43 cellular contexts compared by ENCODE assay signal in the genomic region with DNA sequence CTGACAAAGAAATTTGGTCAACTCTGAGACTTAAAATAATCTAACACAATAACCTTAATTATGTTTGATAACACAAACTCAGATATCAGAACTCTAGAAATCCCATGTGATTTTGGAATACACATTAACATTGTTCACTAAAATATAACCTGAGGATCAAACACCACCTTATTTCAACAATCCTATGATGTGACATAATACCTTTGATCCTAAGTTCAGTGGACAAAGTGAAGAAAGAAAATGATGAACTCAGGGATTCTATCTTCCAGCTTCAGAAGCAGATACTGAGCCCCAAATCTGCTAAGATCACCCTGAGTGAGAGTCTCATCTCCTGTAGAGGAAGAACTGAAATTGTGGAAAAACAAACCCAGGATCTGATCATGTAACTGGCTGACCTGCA. TPM values are rescaled to one million over a fixed set of nuclear protein-coding genes. Genes with fewer than 3 reads are reported as not detected.
"Had no signal": no experiment of that assay in that cellular context is flagged by ENCODE, and none has a peak within 500 bp of the region (broad histone marks: within the 10 kb centered on the region; RNA-seq: fewer than 3 reads in every experiment).

No MANE protein-coding gene starts in this region.

- DNase-seq: activated effector memory CD4-positive, alpha-beta T cell treated with anti-CD3 and anti-CD28 coated beads, Interleukin-2, amount 50 U/mL, for 16 hours; activated effector memory CD4-positive, alpha-beta T cell treated with Interleukin-2 at 50 U/mL for 16 hours; activated gamma-delta T cell; activated gamma-delta T cell treated with Interleukin-2 at 50 U/mL for 16 hours; activated naive CD4-positive, alpha-beta T cell; activated naive CD4-positive, alpha-beta T cell treated with anti-CD3 and anti-CD28 coated beads for 36 hours; activated naive CD4-positive, alpha-beta T cell treated with anti-CD3 and anti-CD28 coated beads, Interleukin-2, amount 10 ng/mL, durations not matched to agents 7 days and 5 days; activated naive CD4-positive, alpha-beta T cell treated with anti-CD3 and anti-CD28 coated beads, Interleukin-2, amount 50 U/mL, for 16 hours; activated naive CD4-positive, alpha-beta T cell treated with Interleukin-2 at 50 U/mL for 16 hours; activated naive CD8-positive, alpha-beta T cell treated with anti-CD3 and anti-CD28 coated beads for 36 hours; activated naive CD8-positive, alpha-beta T cell treated with anti-CD3 and anti-CD28 coated beads, Interleukin-2, amount 10 ng/mL, durations not matched to agents 7 days and 5 days; activated naive CD8-positive, alpha-beta T cell treated with anti-CD3 and anti-CD28 coated beads, Interleukin-2, amount 50 U/mL, for 24 hours; activated T-cell treated with anti-CD3 and anti-CD28 coated beads, Interleukin-2, amount 50 U/mL, for 1 hour; activated T-cell treated with anti-CD3 and anti-CD28 coated beads, Interleukin-2, amount 50 U/mL, for 24 hours; activated T-cell treated with anti-CD3 and anti-CD28 coated beads, Interleukin-2, amount 50 U/mL, for 4 hours; activated T-cell treated with anti-CD3 and anti-CD28 coated beads, Interleukin-2, amount 50 U/mL, for 48 hours; activated T-cell treated with anti-CD3 and anti-CD28 coated beads, Interleukin-2, amount 50 U/mL, for 72 hours; adrenal gland; amniotic stem cell; amygdala; anterior cingulate cortex; aorta; body of pancreas; brain microvascular endothelial cell; caudate nucleus; central memory CD4-positive, alpha-beta T cell; cerebellar nuclear complex had no signal

- H3K4me1 Mint-ChIP-seq: activated naive CD4-positive, alpha-beta T cell treated with anti-CD3 and anti-CD28 coated beads, Interleukin-2, amount 10 ng/mL, durations not matched to agents 7 days and 5 days; activated naive CD4-positive, alpha-beta T cell treated with anti-CD3 and anti-CD28 coated beads, Interleukin-2, amount 50 U/mL, for 24 hours; activated naive CD8-positive, alpha-beta T cell treated with anti-CD3 and anti-CD28 coated beads for 36 hours; activated naive CD8-positive, alpha-beta T cell treated with anti-CD3 and anti-CD28 coated beads, Interleukin-2, amount 10 ng/mL, durations not matched to agents 7 days and 5 days; activated naive CD8-positive, alpha-beta T cell treated with anti-CD3 and anti-CD28 coated beads, Interleukin-2, amount 50 U/mL, for 24 hours; activated T-helper 17 cell treated with anti-CD3 and anti-CD28 coated beads, Interleukin-2, amount 50 U/mL, for 72 hours; brain; central memory CD8-positive, alpha-beta T cell had no signal

- H3K9me3 ChIP-seq: adrenal gland, body of pancreas had no signal

- H3K27me3 ChIP-seq: adrenal gland, ascending aorta, body of pancreas, brain microvascular endothelial cell, breast epithelium, cardiac muscle cell had no signal

- H3K36me3 ChIP-seq: adrenal gland, ascending aorta, brain microvascular endothelial cell, breast epithelium, cardiac muscle cell had no signal

- H3K27ac ChIP-seq: adrenal gland, ascending aorta, body of pancreas, brain microvascular endothelial cell, breast epithelium, cardiac muscle cell had no signal

- H3K4me3 ChIP-seq: adrenal gland, ascending aorta, body of pancreas, breast epithelium, cardiac muscle cell had no signal

- H3K4me3 Mint-ChIP-seq: activated naive CD4-positive, alpha-beta T cell treated with anti-CD3 and anti-CD28 coated beads for 36 hours; activated naive CD4-positive, alpha-beta T cell treated with anti-CD3 and anti-CD28 coated beads, Interleukin-2, amount 10 ng/mL, durations not matched to agents 7 days and 5 days; activated naive CD4-positive, alpha-beta T cell treated with anti-CD3 and anti-CD28 coated beads, Interleukin-2, amount 50 U/mL, for 24 hours; activated naive CD8-positive, alpha-beta T cell; activated naive CD8-positive, alpha-beta T cell treated with anti-CD3 and anti-CD28 coated beads for 36 hours; activated naive CD8-positive, alpha-beta T cell treated with anti-CD3 and anti-CD28 coated beads, Interleukin-2, amount 10 ng/mL, durations not matched to agents 7 days and 5 days; activated naive CD8-positive, alpha-beta T cell treated with anti-CD3 and anti-CD28 coated beads, Interleukin-2, amount 50 U/mL, for 24 hours; activated T-cell treated with anti-CD3 and anti-CD28 coated beads, Interleukin-2, amount 50 U/mL, for 24 hours; activated T-cell treated with anti-CD3 and anti-CD28 coated beads, Interleukin-2, amount 50 U/mL, for 4 hours; activated T-cell treated with anti-CD3 and anti-CD28 coated beads, Interleukin-2, amount 50 U/mL, for 72 hours; activated T-helper 1 cell treated with anti-CD3 and anti-CD28 coated beads, Interleukin-12 subunit alpha, Interleukin-12 subunit beta, Interleukin-2, Interleukin-4 antibody, amounts not matched to agents 30 ng/mL and 10 ng/mL and 1 ng/mL, durations not matched to agents 14 hours and 24 hours and 36 hours; activated T-helper 17 cell treated with anti-CD3 and anti-CD28 coated beads, Interleukin-2, amount 50 U/mL, for 72 hours; brain; central memory CD8-positive, alpha-beta T cell had no signal

- ATAC-seq: activated naive CD4-positive, alpha-beta T cell treated with anti-CD3 and anti-CD28 coated beads, Interleukin-2, amount 50 U/mL, for 72 hours; activated naive CD8-positive, alpha-beta T cell treated with anti-CD3 and anti-CD28 coated beads, Interleukin-2, amount 50 U/mL, for 24 hours; activated T-cell treated with anti-CD3 and anti-CD28 coated beads, Interleukin-2, amount 50 U/mL, for 4 hours; activated T-cell treated with anti-CD3 and anti-CD28 coated beads, Interleukin-2, amount 50 U/mL, for 72 hours; activated T-helper 17 cell treated with anti-CD3 and anti-CD28 coated beads, Interleukin-2, amount 50 U/mL, for 72 hours; body of pancreas had no signal

- H3K27ac Mint-ChIP-seq: activated naive CD4-positive, alpha-beta T cell treated with anti-CD3 and anti-CD28 coated beads for 36 hours; activated naive CD4-positive, alpha-beta T cell treated with anti-CD3 and anti-CD28 coated beads, Interleukin-2, amount 10 ng/mL, durations not matched to agents 7 days and 5 days; activated naive CD4-positive, alpha-beta T cell treated with anti-CD3 and anti-CD28 coated beads, Interleukin-2, amount 50 U/mL, for 24 hours; activated naive CD4-positive, alpha-beta T cell treated with anti-CD3 and anti-CD28 coated beads, Interleukin-2, amount 50 U/mL, for 72 hours; activated naive CD8-positive, alpha-beta T cell; activated naive CD8-positive, alpha-beta T cell treated with anti-CD3 and anti-CD28 coated beads for 36 hours; activated naive CD8-positive, alpha-beta T cell treated with anti-CD3 and anti-CD28 coated beads, Interleukin-2, amount 10 ng/mL, durations not matched to agents 7 days and 5 days; activated naive CD8-positive, alpha-beta T cell treated with anti-CD3 and anti-CD28 coated beads, Interleukin-2, amount 50 U/mL, for 24 hours; activated T-cell treated with anti-CD3 and anti-CD28 coated beads, Interleukin-2, amount 50 U/mL, for 24 hours; activated T-cell treated with anti-CD3 and anti-CD28 coated beads, Interleukin-2, amount 50 U/mL, for 72 hours; activated T-helper 1 cell treated with anti-CD3 and anti-CD28 coated beads, Interleukin-12 subunit alpha, Interleukin-12 subunit beta, Interleukin-2, Interleukin-4 antibody, amounts not matched to agents 30 ng/mL and 10 ng/mL and 1 ng/mL, durations not matched to agents 14 hours and 24 hours and 36 hours; activated T-helper 17 cell treated with anti-CD3 and anti-CD28 coated beads, Interleukin-2, amount 50 U/mL, for 72 hours; activated T-helper 2 cell treated with anti-CD3 and anti-CD28 coated beads, Interferon-gamma antibody, Interleukin-2, Interleukin-4, amounts not matched to agents 10 μg/mL and 5 μg/mL and 100 μg/mL, durations not matched to agents 14 hours and 24 hours and 36 hours; brain had no signal

- FAIRE-seq: astrocyte, bronchial epithelial cell had no signal

- H3K4me1 ChIP-seq: adrenal gland, ascending aorta, breast epithelium had no signal

- H3K36me3 Mint-ChIP-seq: activated naive CD8-positive, alpha-beta T cell treated with anti-CD3 and anti-CD28 coated beads for 36 hours; activated naive CD8-positive, alpha-beta T cell treated with anti-CD3 and anti-CD28 coated beads, Interleukin-2, amount 10 ng/mL, durations not matched to agents 7 days and 5 days; brain had no signal

- H3K27me3 Mint-ChIP-seq: activated naive CD4-positive, alpha-beta T cell treated with anti-CD3 and anti-CD28 coated beads, Interleukin-2, amount 50 U/mL, for 24 hours; activated naive CD8-positive, alpha-beta T cell; activated naive CD8-positive, alpha-beta T cell treated with anti-CD3 and anti-CD28 coated beads for 36 hours; activated naive CD8-positive, alpha-beta T cell treated with anti-CD3 and anti-CD28 coated beads, Interleukin-2, amount 50 U/mL, for 24 hours; activated T-cell treated with anti-CD3 and anti-CD28 coated beads, Interleukin-2, amount 50 U/mL, for 24 hours; activated T-helper 17 cell treated with anti-CD3 and anti-CD28 coated beads, Interleukin-2, amount 50 U/mL, for 72 hours; central memory CD8-positive, alpha-beta T cell had no signal

RNA-seq across cellular contexts. Expression of a gene that starts 35.7 kb away (rescaled TPM):
- total RNA-seq: activated naive CD4-positive, alpha-beta T cell treated with anti-CD3 and anti-CD28 coated beads for 36 hours; activated naive CD4-positive, alpha-beta T cell treated with anti-CD3 and anti-CD28 coated beads, Interleukin-2, amount 50 U/mL, for 72 hours; activated naive CD8-positive, alpha-beta T cell treated with anti-CD3 and anti-CD28 coated beads for 36 hours; activated naive CD8-positive, alpha-beta T cell treated with anti-CD3 and anti-CD28 coated beads, Interleukin-2, amount 10 ng/mL, durations not matched to agents 7 days and 5 days; activated T-helper 1 cell treated with anti-CD3 and anti-CD28 coated beads, Interleukin-12 subunit alpha, Interleukin-12 subunit beta, Interleukin-2, Interleukin-4 antibody, amounts not matched to agents 30 ng/mL and 10 ng/mL and 1 ng/mL, durations not matched to agents 14 hours and 24 hours and 36 hours; activated T-helper 17 cell treated with anti-CD3 and anti-CD28 coated beads, Interleukin-2, amount 50 U/mL, for 72 hours; activated T-helper 2 cell treated with anti-CD3 and anti-CD28 coated beads, Interferon-gamma antibody, Interleukin-2, Interleukin-4, amounts not matched to agents 10 μg/mL and 5 μg/mL and 100 μg/mL, durations not matched to agents 14 hours and 24 hours and 36 hours; adrenal gland; aorta; ascending aorta; astrocyte; body of pancreas; breast epithelium; bronchial epithelial cell; cardiac muscle cell; cardiac septum; cerebellum; chondrocyte had no signal
- polyA plus RNA-seq: cardiac muscle cell had no signal

RNA-seq across cellular contexts. Expression of a gene that starts 56.1 kb away (rescaled TPM):
- total RNA-seq: activated naive CD4-positive, alpha-beta T cell treated with anti-CD3 and anti-CD28 coated beads for 36 hours; activated naive CD4-positive, alpha-beta T cell treated with anti-CD3 and anti-CD28 coated beads, Interleukin-2, amount 50 U/mL, for 72 hours; activated naive CD8-positive, alpha-beta T cell treated with anti-CD3 and anti-CD28 coated beads for 36 hours; activated naive CD8-positive, alpha-beta T cell treated with anti-CD3 and anti-CD28 coated beads, Interleukin-2, amount 10 ng/mL, durations not matched to agents 7 days and 5 days; activated T-cell treated with anti-CD3 and anti-CD28 coated beads, Interleukin-2, amount 50 U/mL, for 72 hours; activated T-helper 1 cell treated with anti-CD3 and anti-CD28 coated beads, Interleukin-12 subunit alpha, Interleukin-12 subunit beta, Interleukin-2, Interleukin-4 antibody, amounts not matched to agents 30 ng/mL and 10 ng/mL and 1 ng/mL, durations not matched to agents 14 hours and 24 hours and 36 hours; activated T-helper 17 cell treated with anti-CD3 and anti-CD28 coated beads, Interleukin-2, amount 50 U/mL, for 72 hours; activated T-helper 2 cell treated with anti-CD3 and anti-CD28 coated beads, Interferon-gamma antibody, Interleukin-2, Interleukin-4, amounts not matched to agents 10 μg/mL and 5 μg/mL and 100 μg/mL, durations not matched to agents 14 hours and 24 hours and 36 hours; aorta; ascending aorta; astrocyte; body of pancreas; breast epithelium; cardiac muscle cell; cerebellum; chondrocyte had no signal
- polyA plus RNA-seq: aorta had no signal

RNA-seq across cellular contexts. Expression of a gene that starts 59.6 kb away (rescaled TPM):
- total RNA-seq: ascending aorta, body of pancreas, bronchial epithelial cell, cardiac septum, cerebellum, chondrocyte had no signal
- polyA plus RNA-seq: aorta, cardiac muscle cell had no signal
